In the genomic region with DNA sequence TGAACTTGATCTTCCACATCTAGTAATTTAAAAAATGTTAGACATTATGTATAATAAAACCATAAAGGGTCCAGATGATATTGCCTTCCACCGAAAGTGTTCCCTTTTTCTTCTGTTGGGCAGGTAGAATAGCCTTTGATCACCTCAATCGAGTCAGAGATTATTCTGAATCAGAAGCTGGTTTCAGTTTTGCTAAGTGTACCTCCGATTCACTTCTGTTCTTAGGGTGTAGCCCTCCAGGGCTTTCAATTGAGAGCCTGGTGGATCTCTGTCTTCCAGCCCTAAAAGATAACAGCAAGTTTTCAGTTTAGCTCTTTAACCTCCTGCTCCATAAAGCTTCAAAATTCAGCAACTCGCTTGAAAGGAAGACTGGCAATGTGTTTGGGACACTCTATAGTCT, we compare ENCODE assay signal across 22 cellular contexts. TPM values are rescaled to one million over a fixed set of nuclear protein-coding genes. Genes with fewer than 3 reads are reported as not detected.
DNase-seq lines count a peak whose midpoint lies in the region; ATAC-seq and TF ChIP-seq lines count a peak whose summit lies in the region.
"Had no signal": no experiment of that assay in that cellular context is flagged by ENCODE, and none has a peak within 500 bp of the region (broad histone marks: within the 10 kb centered on the region; RNA-seq: fewer than 3 reads in every experiment).

No MANE protein-coding gene starts in this region.

- no peak for TF ChIP-seq CTCF in GM12865 (IDR thresholded peaks at IDR 0.05; ENCODE audit: insufficient read depth, low read depth, low read length, missing control alignments)
- TF ChIP-seq CTCF in suprapubic skin (IDR thresholded peaks at IDR 0.05) = no peak

- ATAC-seq in GM21717 (IDR thresholded peaks at IDR 0.05; ENCODE audit: unreplicated experiment) = peak; percentile 76
- ATAC-seq in HG03159 (IDR thresholded peaks at IDR 0.05; ENCODE audit: unreplicated experiment) = no peak
- ATAC-seq: left colon; naive thymus-derived CD4-positive, alpha-beta T cell; right cardiac atrium had no signal

- peaks cover 4% of the 10 kb centered on the region for H3K27me3 ChIP-seq in suprapubic skin
- H3K27me3 ChIP-seq: cardiac muscle cell, uterus had no signal

- peaks cover 6% of the 10 kb centered on the region for H3K4me1 Mint-ChIP-seq in T-helper 2 cell treated with Interferon-gamma antibody and Interleukin-4, amounts not matched to agents 5 μg/mL and 100 μg/mL, for 36 hours (ENCODE audit: low read depth)
- H3K4me1 Mint-ChIP-seq: WTC11 had no signal

- H3K9me3 ChIP-seq in suprapubic skin = no peaks in the 10 kb centered on the region
- H3K9me3 ChIP-seq: uterus had no signal

- peak overlapping the region; percentile 12 for H3K4me3 Mint-ChIP-seq in T-helper 2 cell treated with Interferon-gamma antibody and Interleukin-4, amounts not matched to agents 5 μg/mL and 100 μg/mL, for 36 hours
- H3K4me3 Mint-ChIP-seq: dendritic cell treated with granulocyte-macrophage colony-stimulating factor and Interleukin-4, amounts not matched to agents 40 ng/mL and 50 ng/mL, for 4 days; WTC11 had no signal

- H3K36me3 ChIP-seq in suprapubic skin = no peaks in the 10 kb centered on the region
- H3K36me3 ChIP-seq: cardiac muscle cell, uterus had no signal

- H3K27ac ChIP-seq in suprapubic skin = no peak overlapping the region
- H3K27ac ChIP-seq: 22Rv1, cardiac muscle cell, uterus had no signal

- DNase-seq in T-helper 2 cell treated with Interferon-gamma antibody and Interleukin-4, amounts not matched to agents 5 μg/mL and 100 μg/mL, for 36 hours (ENCODE audit: low spot score) = no peak
- DNase-seq in T-helper 2 cell (no peak), GM12865 (ENCODE audit: low read depth) (peak; percentile 39), OCI-M1 (lab: John Stamatoyannopoulos, UW) (peak; percentile 60), suprapubic skin (ENCODE audit: low spot score in 2 of 2) (no peak), NCI-H1105 treated with DMSO at 0.1 percent for 48 hours (lab: John Stamatoyannopoulos, UW) (no peak)
- DNase-seq: activated effector memory CD4-positive, alpha-beta T cell treated with anti-CD3 and anti-CD28 coated beads, Interleukin-2, amount 50 U/mL, for 16 hours; Calu3; EL; left colon; NCI-H2029 treated with DMSO at 0.1 percent for 48 hours; NCI-H446; right cardiac atrium; stimulated activated CD4-positive, alpha-beta T cell treated with anti-CD3 and anti-CD28 coated beads, Interleukin-15, amount 100 ng/mL, for 24 hours; uterus had no signal

- no peaks in the 10 kb centered on the region for H3K9me3 Mint-ChIP-seq in T-helper 2 cell treated with Interferon-gamma antibody and Interleukin-4, amounts not matched to agents 5 μg/mL and 100 μg/mL, for 36 hours

- H3K27ac Mint-ChIP-seq in T-helper 2 cell treated with Interferon-gamma antibody and Interleukin-4, amounts not matched to agents 5 μg/mL and 100 μg/mL, for 36 hours = no peak overlapping the region
- H3K27ac Mint-ChIP-seq: dendritic cell treated with granulocyte-macrophage colony-stimulating factor and Interleukin-4, amounts not matched to agents 40 ng/mL and 50 ng/mL, for 4 days; naive thymus-derived CD4-positive, alpha-beta T cell; WTC11 had no signal

- no peak for TF ChIP-seq EP300 in suprapubic skin (IDR thresholded peaks at IDR 0.05)

- no peaks in the 10 kb centered on the region for H3K4me1 ChIP-seq in suprapubic skin
- H3K4me1 ChIP-seq: uterus had no signal

- peaks cover 12% of the 10 kb centered on the region for H3K27me3 Mint-ChIP-seq in T-helper 2 cell treated with Interferon-gamma antibody and Interleukin-4, amounts not matched to agents 5 μg/mL and 100 μg/mL, for 36 hours (ENCODE audit: low read depth)

- no peak overlapping the region for H3K4me3 ChIP-seq in GM12865 (ENCODE audit: low read depth, low read length)
- H3K4me3 ChIP-seq in suprapubic skin = no peak overlapping the region
- H3K4me3 ChIP-seq: cardiac muscle cell, uterus had no signal

- TF ChIP-seq POLR2A in suprapubic skin (IDR thresholded peaks at IDR 0.05) = no peak

- 83% methylated on average over 4 of the region's 4 CpGs for WGBS in suprapubic skin

- no peaks in the 10 kb centered on the region for H3K36me3 Mint-ChIP-seq in T-helper 2 cell treated with Interferon-gamma antibody and Interleukin-4, amounts not matched to agents 5 μg/mL and 100 μg/mL, for 36 hours (ENCODE audit: low read depth)
- H3K36me3 Mint-ChIP-seq: WTC11 had no signal

RNA-seq across cellular contexts. Expression of gene AIG1, which starts 21.1 kb away (rescaled TPM):
- 10 to 100 TPM; 14.5 to 22.1 (median 19.7) TPM for total RNA-seq in suprapubic skin

Comparison
In these comparisons a context has a peak if more than half of its experiments do, and no peak if none do; other contexts are left out.
1. DNase-seq: peak in GM12865 (single experiment) and OCI-M1 (single experiment); none in T-helper 2 cell treated with Interferon-gamma antibody and Interleukin-4, amounts not matched to agents 5 μg/mL and 100 μg/mL, for 36 hours (single experiment), T-helper 2 cell (0 of 5), suprapubic skin (0 of 2) and NCI-H1105 treated with DMSO at 0.1 percent for 48 hours (single experiment).